ENCODE assay signal across 17 cellular contexts in genomic region chr1:30023300-30024022, GRCh38.
"Had no signal": no experiment of that assay in that cellular context is flagged by ENCODE, and none has a peak within 500 bp of the region (broad histone marks: within the 10 kb centered on the region; RNA-seq: fewer than 3 reads in every experiment).

No MANE protein-coding gene starts in this region.

- ATAC-seq: left cardiac atrium; left ventricle myocardium superior; naive thymus-derived CD4-positive, alpha-beta T cell; psoas muscle; upper lobe of right lung had no signal

- DNase-seq: effector CD4-positive, alpha-beta T cell; endodermal cell; erythroblast; foreskin melanocyte; kidney; left cardiac atrium; left ventricle myocardium superior; mesenchymal stem cell; nephron progenitor cell; psoas muscle; retina; sigmoid colon; stimulated activated CD4-positive, alpha-beta T cell treated with anti-CD3 and anti-CD28 coated beads, Interleukin-2, amount 100 ng/mL, for 24 hours; stimulated activated CD4-positive, alpha-beta T cell treated with anti-CD3 and anti-CD28 coated beads, Interleukin-4, amount 100 ng/mL, for 4 hours; stimulated activated naive CD4-positive, alpha-beta T cell; upper lobe of right lung had no signal

- H3K4me1 Mint-ChIP-seq: endodermal cell; naive thymus-derived CD4-positive, alpha-beta T cell; nephron progenitor cell had no signal

- H3K4me3 Mint-ChIP-seq: endodermal cell; naive thymus-derived CD4-positive, alpha-beta T cell; nephron progenitor cell had no signal

- H3K36me3 Mint-ChIP-seq: naive thymus-derived CD4-positive, alpha-beta T cell had no signal

- H3K27ac Mint-ChIP-seq: endodermal cell; naive thymus-derived CD4-positive, alpha-beta T cell; nephron progenitor cell had no signal
